16 cellular contexts compared by ENCODE assay signal in genomic region chr2:240594511-240595380, GRCh38. TPM values are rescaled to one million over a fixed set of nuclear protein-coding genes. Genes with fewer than 3 reads are reported as not detected.
DNase-seq lines count a peak whose midpoint lies in the region; ATAC-seq and TF ChIP-seq lines count a peak whose summit lies in the region.
"Had no signal": no experiment of that assay in that cellular context is flagged by ENCODE, and none has a peak within 500 bp of the region (broad histone marks: within the 10 kb centered on the region; RNA-seq: fewer than 3 reads in every experiment).

No MANE protein-coding gene starts in this region.

- H3K27me3 ChIP-seq in BE2C: no peaks in the 10 kb centered on the region
- H3K27me3 ChIP-seq in NT2/D1 (ENCODE audit: insufficient read depth, insufficient read length): no peaks in the 10 kb centered on the region
- H3K27me3 ChIP-seq in heart right ventricle: no peaks in the 10 kb centered on the region
- H3K27me3 ChIP-seq in ovary: no peaks in the 10 kb centered on the region

- ATAC-seq in heart right ventricle (no peak), GM21381 (IDR thresholded peaks at IDR 0.05; ENCODE audit: unreplicated experiment) (no peak)
- ATAC-seq: naive thymus-derived CD4-positive, alpha-beta T cell had no signal

- TF ChIP-seq CTCF in BE2C (IDR thresholded peaks at IDR 0.05; ENCODE audit: low read depth, low read length) (no peak), heart right ventricle (IDR thresholded peaks at IDR 0.05) (no peak), ovary (IDR thresholded peaks at IDR 0.05) (no peak)

- 68 to 78% methylated on average over 34 of the region's 34 CpGs for WGBS in heart right ventricle, 2 donors
- 58 to 80% (median 65%) methylated on average over 29 to 34 of the region's 34 CpGs for WGBS in ovary, 3 donors

- H3K27ac ChIP-seq in heart right ventricle (peak overlapping the region in 7 of 10 donors; percentile 41 to 79 (median 67)), ovary (peak overlapping the region in 1 of 2 donors; percentile 7)
- H3K27ac ChIP-seq: HL-60, PC-9, SK-N-MC, thoracic aorta had no signal

- H3K9me3 ChIP-seq in BE2C (no peaks in the 10 kb centered on the region), NT2/D1 (ENCODE audit: insufficient read depth, low read length) (no peaks in the 10 kb centered on the region), heart right ventricle (no peaks in the 10 kb centered on the region), ovary (no peaks in the 10 kb centered on the region)
- H3K9me3 ChIP-seq: thoracic aorta had no signal

- intact Hi-C loops in heart right ventricle (cut with DNase I): loop anchor here in 1 of 10 donors (5.0 kb wide), 1 partner anchor 32 kb away; the partner anchor contains the start of gene DUSP28
- intact Hi-C loops in ovary (cut with DNase I): no loop called here

- peak overlapping the region; percentile 42 for H3K9ac ChIP-seq in NT2/D1 (ENCODE audit: insufficient read length, low read depth)

- H3K4me1 ChIP-seq in BE2C: no peaks in the 10 kb centered on the region
- H3K4me1 ChIP-seq in NT2/D1 (ENCODE audit: insufficient read depth, insufficient read length): peaks cover 6% of the 10 kb centered on the region
- H3K4me1 ChIP-seq in heart right ventricle: peaks cover 3 to 46% (median 25%) of the 10 kb centered on the region in 9 donors
- peaks cover 5% of the 10 kb centered on the region for H3K4me1 ChIP-seq in ovary (ENCODE audit: insufficient read depth)

- H3K4me3 ChIP-seq in BE2C (ENCODE audit: low read depth, low read length) (no peak overlapping the region), NT2/D1 (ENCODE audit: insufficient read length, low read depth) (no peak overlapping the region), heart right ventricle (no peak overlapping the region), ovary (no peak overlapping the region)
- H3K4me3 ChIP-seq: PC-9, SK-N-MC, thoracic aorta had no signal

- peaks cover 19% of the 10 kb centered on the region for H3K36me3 ChIP-seq in BE2C
- peaks cover 89% of the 10 kb centered on the region for H3K36me3 ChIP-seq in NT2/D1 (ENCODE audit: insufficient read depth, insufficient read length, low read length)
- H3K36me3 ChIP-seq in heart right ventricle: peaks cover 0 to 93% (median 12%) of the 10 kb centered on the region in 9 donors
- no peaks in the 10 kb centered on the region for H3K36me3 ChIP-seq in ovary

- peak; percentile 10 for DNase-seq in BE2C
- DNase-seq in NT2/D1 (ENCODE audit: low read depth, low spot score): no peak
- no peak for DNase-seq in heart right ventricle
- DNase-seq in ovary: peak; percentile 31 to 77 (median 54)
- DNase-seq in NCI-H1436 (lab: John Stamatoyannopoulos, UW): no peak
- DNase-seq in SK-N-DZ (ENCODE audit: low spot score): no peak
- no peak for DNase-seq in G401 (ENCODE audit: low spot score)
- DNase-seq: NCI-H1417 treated with DMSO at 0.1 percent for 48 hours, PC-9, T-helper 9 cell had no signal

- in situ Hi-C loops in G401 (cut with HindIII; ENCODE audit: low sequenced_read_pairs): no loop called here

- TF ChIP-seq POLR2A in ovary (IDR thresholded peaks at IDR 0.05): no peak

- TF ChIP-seq EP300 in ovary (IDR thresholded peaks at IDR 0.05): no peak

RNA-seq across cellular contexts. Expression of gene CAPN10, which starts 8.2 kb away (rescaled TPM):
- polyA plus RNA-seq in BE2C (2012; ENCODE audit: insufficient read depth, insufficient read length, low read depth): 80.2 TPM
- total RNA-seq in heart right ventricle: 10 to 100 TPM; 16.8 to 73.8 (median 21.0) TPM
- 10 to 100 TPM; 19.1 to 89.5 TPM for polyA plus RNA-seq in heart right ventricle
- total RNA-seq in ovary: 10 to 100 TPM; 15.5 to 34.3 (median 26.8) TPM
- polyA plus RNA-seq in ovary: 10 to 100 TPM in 1 of 2 donors, 1 to 10 TPM in 1; 2.2 to 21.7 TPM
- polyA plus RNA-seq in SK-N-DZ (2014; cell fraction: cytosol; rRNA removed): 33.5 and 49.4 TPM in 2 replicates
- polyA plus RNA-seq in SK-N-DZ (2014; cell fraction: nucleus; rRNA removed): 222 and 266 TPM in 2 replicates
- 37.6 and 43.0 TPM in 2 replicates for total RNA-seq in G401 (2014; rRNA removed; shearing (Covaris generic))

RNA-seq across cellular contexts. Expression of gene RNPEPL1, which starts 26.5 kb away (rescaled TPM):
- polyA plus RNA-seq in BE2C (2012; ENCODE audit: insufficient read depth, insufficient read length, low read depth): 44.6 TPM
- total RNA-seq in heart right ventricle (100 to 1,000 TPM in 2 of 10 donors, 10 to 100 TPM in 8; 62.8 to 116 (median 73.3) TPM), ovary (10 to 100 TPM; 15.1 to 25.2 (median 23.2) TPM)
- polyA plus RNA-seq in heart right ventricle (100 to 1,000 TPM in 1 of 2 donors, 10 to 100 TPM in 1; 76.7 to 247 TPM), ovary (10 to 100 TPM in 1 of 2 donors, 1 to 10 TPM in 1; 3.5 to 27.3 TPM)
- 20.9 and 24.6 TPM in 2 replicates for polyA plus RNA-seq in SK-N-DZ (2014; cell fraction: cytosol; rRNA removed)
- polyA plus RNA-seq in SK-N-DZ (2014; cell fraction: nucleus; rRNA removed): 52.1 and 94.9 TPM in 2 replicates
- 3.3 and 5.6 TPM in 2 replicates for total RNA-seq in G401 (2014; rRNA removed; shearing (Covaris generic))

RNA-seq across cellular contexts. Expression of gene GPR35, which starts 30.5 kb away (rescaled TPM):
- 0.43 TPM for polyA plus RNA-seq in BE2C (2012; ENCODE audit: insufficient read depth, insufficient read length, low read depth)
- total RNA-seq in heart right ventricle: 1 to 10 TPM in 4 of 10 donors, under 1 TPM in 6; 0.40 to 2.1 (median 0.86) TPM
- 1 to 10 TPM; 1.4 to 5.2 TPM for polyA plus RNA-seq in heart right ventricle
- 1 to 10 TPM; 2.1 to 4.2 (median 2.5) TPM for total RNA-seq in ovary
- 1 to 10 TPM in 1 of 2 donors, under 1 TPM in 1; 0.27 to 2.2 TPM for polyA plus RNA-seq in ovary
- not detected in 2 replicates for polyA plus RNA-seq in SK-N-DZ (2014; cell fraction: cytosol; rRNA removed)
- polyA plus RNA-seq in SK-N-DZ (2014; cell fraction: nucleus; rRNA removed): 0.16 TPM in 1 of 2 replicates, not detected in the other
- 0.86 TPM in 1 of 2 replicates, not detected in the other for total RNA-seq in G401 (2014; rRNA removed; shearing (Covaris generic))
- polyA plus RNA-seq: IgD-negative memory B cell had no signal

RNA-seq across cellular contexts. Expression of gene DUSP28, which starts 34.6 kb away (rescaled TPM):
- polyA plus RNA-seq in BE2C (2012; ENCODE audit: insufficient read depth, insufficient read length, low read depth): 14.7 TPM
- 10 to 100 TPM; 10.6 to 22.1 (median 15.4) TPM for total RNA-seq in heart right ventricle
- polyA plus RNA-seq in heart right ventricle: 1 to 10 TPM; 4.7 to 7.3 TPM
- total RNA-seq in ovary: 1 to 10 TPM; 2.7 to 9.9 (median 4.3) TPM
- polyA plus RNA-seq in ovary: 1 to 10 TPM; 4.0 to 5.3 TPM
- 8.2 and 11.3 TPM in 2 replicates for polyA plus RNA-seq in SK-N-DZ (2014; cell fraction: cytosol; rRNA removed)
- 3.3 and 6.3 TPM in 2 replicates for polyA plus RNA-seq in SK-N-DZ (2014; cell fraction: nucleus; rRNA removed)
- 4.9 and 5.3 TPM in 2 replicates for total RNA-seq in G401 (2014; rRNA removed; shearing (Covaris generic))

RNA-seq across cellular contexts. Expression of gene ANKMY1, which starts 37.0 kb away (rescaled TPM):
- 4.5 TPM for polyA plus RNA-seq in BE2C (2012; ENCODE audit: insufficient read depth, insufficient read length, low read depth)
- total RNA-seq in heart right ventricle (1 to 10 TPM; 3.8 to 7.8 (median 5.3) TPM), ovary (10 to 100 TPM; 13.7 to 24.2 (median 21.6) TPM)
- polyA plus RNA-seq in heart right ventricle (10 to 100 TPM in 1 of 2 donors, 1 to 10 TPM in 1; 1.9 to 15.6 TPM), ovary (10 to 100 TPM; 11.5 to 13.8 TPM)
- polyA plus RNA-seq in SK-N-DZ (2014; cell fraction: cytosol; rRNA removed): 11.4 and 18.0 TPM in 2 replicates
- 16.7 and 28.4 TPM in 2 replicates for polyA plus RNA-seq in SK-N-DZ (2014; cell fraction: nucleus; rRNA removed)
- 8.6 and 14.7 TPM in 2 replicates for total RNA-seq in G401 (2014; rRNA removed; shearing (Covaris generic))

Comparison
In these comparisons a context has a peak if more than half of its experiments do, and no peak if none do; other contexts are left out.
1. DNase-seq: peak in BE2C (single experiment) and ovary (5 of 5); none in NT2/D1 (single experiment), heart right ventricle (0 of 2), NCI-H1436 (single experiment), SK-N-DZ (single experiment) and G401 (single experiment).